Comparison of ENCODE assay signal across 1 cellular context in the genomic region with DNA sequence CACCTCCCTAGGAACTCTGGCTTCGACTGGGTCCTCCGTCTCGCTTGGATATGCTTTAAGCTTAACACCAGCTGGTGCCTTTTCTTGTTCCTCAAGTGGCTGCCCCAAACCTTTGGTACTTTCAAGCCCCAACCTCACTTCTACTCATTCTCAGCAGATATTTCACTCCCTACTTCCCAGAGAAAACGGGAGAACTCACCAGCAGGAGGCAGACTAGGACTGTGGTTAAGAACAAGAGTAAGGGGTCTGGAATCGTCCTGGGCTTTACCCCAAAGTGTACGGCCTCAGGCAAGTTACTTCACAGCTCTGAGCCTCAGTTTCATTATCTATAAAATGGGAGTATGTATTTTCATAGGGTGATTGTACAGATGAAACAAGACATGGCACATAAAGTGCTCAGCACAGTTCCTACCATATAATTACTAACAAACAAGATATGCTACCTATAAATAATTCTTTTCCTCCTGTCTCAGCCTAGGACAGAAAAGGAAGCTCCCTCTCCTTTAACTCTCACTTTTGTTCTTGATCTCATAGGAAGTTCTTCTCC.
TF ChIP-seq lines count a peak whose summit lies in the region.

No MANE protein-coding gene starts in this region.

TF ChIP-seq in Ishikawa, 13 proteins besides CTCF, POLR2A, EP300 and RAD21 (continued from another document):
- TF ChIP-seq, protein P1, sequence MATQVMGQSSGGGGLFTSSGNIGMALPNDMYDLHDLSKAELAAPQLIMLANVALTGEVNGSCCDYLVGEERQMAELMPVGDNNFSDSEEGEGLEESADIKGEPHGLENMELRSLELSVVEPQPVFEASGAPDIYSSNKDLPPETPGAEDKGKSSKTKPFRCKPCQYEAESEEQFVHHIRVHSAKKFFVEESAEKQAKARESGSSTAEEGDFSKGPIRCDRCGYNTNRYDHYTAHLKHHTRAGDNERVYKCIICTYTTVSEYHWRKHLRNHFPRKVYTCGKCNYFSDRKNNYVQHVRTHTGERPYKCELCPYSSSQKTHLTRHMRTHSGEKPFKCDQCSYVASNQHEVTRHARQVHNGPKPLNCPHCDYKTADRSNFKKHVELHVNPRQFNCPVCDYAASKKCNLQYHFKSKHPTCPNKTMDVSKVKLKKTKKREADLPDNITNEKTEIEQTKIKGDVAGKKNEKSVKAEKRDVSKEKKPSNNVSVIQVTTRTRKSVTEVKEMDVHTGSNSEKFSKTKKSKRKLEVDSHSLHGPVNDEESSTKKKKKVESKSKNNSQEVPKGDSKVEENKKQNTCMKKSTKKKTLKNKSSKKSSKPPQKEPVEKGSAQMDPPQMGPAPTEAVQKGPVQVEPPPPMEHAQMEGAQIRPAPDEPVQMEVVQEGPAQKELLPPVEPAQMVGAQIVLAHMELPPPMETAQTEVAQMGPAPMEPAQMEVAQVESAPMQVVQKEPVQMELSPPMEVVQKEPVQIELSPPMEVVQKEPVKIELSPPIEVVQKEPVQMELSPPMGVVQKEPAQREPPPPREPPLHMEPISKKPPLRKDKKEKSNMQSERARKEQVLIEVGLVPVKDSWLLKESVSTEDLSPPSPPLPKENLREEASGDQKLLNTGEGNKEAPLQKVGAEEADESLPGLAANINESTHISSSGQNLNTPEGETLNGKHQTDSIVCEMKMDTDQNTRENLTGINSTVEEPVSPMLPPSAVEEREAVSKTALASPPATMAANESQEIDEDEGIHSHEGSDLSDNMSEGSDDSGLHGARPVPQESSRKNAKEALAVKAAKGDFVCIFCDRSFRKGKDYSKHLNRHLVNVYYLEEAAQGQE (IDR thresholded peaks at IDR 0.05; ENCODE audit: low read depth), result no peak
- TF ChIP-seq NFIC (IDR thresholded peaks at IDR 0.05), result no peak
- no peak for TF ChIP-seq YY1 (IDR thresholded peaks at IDR 0.05; ENCODE audit: low read depth)
- TF ChIP-seq TAF1 (IDR thresholded peaks at IDR 0.05; ENCODE audit: low read depth), result no peak
- TF ChIP-seq, protein P2, sequence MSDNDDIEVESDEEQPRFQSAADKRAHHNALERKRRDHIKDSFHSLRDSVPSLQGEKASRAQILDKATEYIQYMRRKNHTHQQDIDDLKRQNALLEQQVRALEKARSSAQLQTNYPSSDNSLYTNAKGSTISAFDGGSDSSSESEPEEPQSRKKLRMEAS (IDR thresholded peaks at IDR 0.05), result no peak
